ENCODE assay signal across 1 cellular context in genomic region chr6:36634317-36634716, GRCh38.
TF ChIP-seq lines count a peak whose summit lies in the region.

No MANE protein-coding gene starts in this region.

TF ChIP-seq in H1, 55 proteins besides CTCF, POLR2A, EP300 and RAD21:
- TF ChIP-seq CHD7 (IDR thresholded peaks at IDR 0.05; ENCODE audit: insufficient replicate concordance, low read length), result no peak
- no peak for TF ChIP-seq ATF2 (IDR thresholded peaks at IDR 0.05; ENCODE audit: low read length)
- no peak for TF ChIP-seq E2F6 (IDR thresholded peaks at IDR 0.05)
- TF ChIP-seq NANOG (IDR thresholded peaks at IDR 0.05; ENCODE audit: insufficient read depth, low read depth, low read length, poor library complexity, severe bottlenecking), result no peak
- TF ChIP-seq SP1 (IDR thresholded peaks at IDR 0.05; ENCODE audit: low read depth, low read length), result no peak
- TF ChIP-seq TAF7 (optimal IDR thresholded peaks at IDR 0.05; ENCODE audit: borderline replicate concordance, low read depth, low read length), result no peak
- no peak for TF ChIP-seq HDAC2 (IDR thresholded peaks at IDR 0.05; ENCODE audit: borderline replicate concordance in 1 of 2, low read depth in 2 of 2, low read length in 2 of 2)
- no peak for TF ChIP-seq BRCA1 (IDR thresholded peaks at IDR 0.05; ENCODE audit: low read depth, low read length)
- no peak for TF ChIP-seq EGR1 (IDR thresholded peaks at IDR 0.05; ENCODE audit: borderline replicate concordance, low read depth, low read length)
- TF ChIP-seq RXRA (IDR thresholded peaks at IDR 0.05; ENCODE audit: insufficient read depth, low read depth, low read length), result no peak
- no peak for TF ChIP-seq TEAD4 (IDR thresholded peaks at IDR 0.05; ENCODE audit: low read depth, low read length)
- TF ChIP-seq BACH1 (IDR thresholded peaks at IDR 0.05; ENCODE audit: low read length), result no peak
- no peak for TF ChIP-seq NRF1 (IDR thresholded peaks at IDR 0.05; ENCODE audit: low read depth, low read length)
- no peak for TF ChIP-seq KDM4A (IDR thresholded peaks at IDR 0.05; ENCODE audit: low read depth, low read length, severe bottlenecking)
- TF ChIP-seq HDAC6 (IDR thresholded peaks at IDR 0.05; ENCODE audit: low read depth, low read length), result no peak
- TF ChIP-seq RFX5 (IDR thresholded peaks at IDR 0.05; ENCODE audit: borderline replicate concordance, low read depth, low read length), result no peak
- no peak for TF ChIP-seq SIX5 (IDR thresholded peaks at IDR 0.05; ENCODE audit: low read depth, low read length)
- TF ChIP-seq MAFK (IDR thresholded peaks at IDR 0.05; ENCODE audit: low read depth, low read length), result no peak
